Comparison of ENCODE assay signal across 25 cellular contexts in genomic region chr2:234847639-234848038, GRCh38.
"Had no signal": no experiment of that assay in that cellular context is flagged by ENCODE, and none has a peak within 500 bp of the region (broad histone marks: within the 10 kb centered on the region; RNA-seq: fewer than 3 reads in every experiment).

No MANE protein-coding gene starts in this region.

- H3K4me3 Mint-ChIP-seq: naive thymus-derived CD8-positive, alpha-beta T cell had no signal

- H3K9me3 ChIP-seq: esophagus muscularis mucosa, gastrocnemius medialis, heart right ventricle, mucosa of descending colon, neutrophil, psoas muscle, sigmoid colon, stomach, thoracic aorta, upper lobe of left lung, uterus had no signal

- H3K4me1 Mint-ChIP-seq: naive thymus-derived CD8-positive, alpha-beta T cell had no signal

- H3K4me1 ChIP-seq: esophagus muscularis mucosa, gastrocnemius medialis, psoas muscle, sigmoid colon, upper lobe of left lung, uterus had no signal

- ATAC-seq: gastrocnemius medialis; heart right ventricle; mucosa of descending colon; naive thymus-derived CD8-positive, alpha-beta T cell; psoas muscle had no signal

- H3K4me3 ChIP-seq: dorsolateral prefrontal cortex, esophagus muscularis mucosa, gastrocnemius medialis, heart right ventricle, mucosa of descending colon, psoas muscle, sigmoid colon, skin epidermis, stomach, thoracic aorta, upper lobe of left lung, uterus had no signal

- H3K36me3 ChIP-seq: esophagus muscularis mucosa, gastrocnemius medialis, heart right ventricle, neutrophil, sigmoid colon, stomach, thoracic aorta, upper lobe of left lung, uterus had no signal

- H3K36me3 Mint-ChIP-seq: naive thymus-derived CD8-positive, alpha-beta T cell had no signal

- H3K27me3 ChIP-seq: dorsolateral prefrontal cortex, esophagus muscularis mucosa, gastrocnemius medialis, heart right ventricle, neutrophil, sigmoid colon, upper lobe of left lung, uterus had no signal

- H3K27ac ChIP-seq: dorsolateral prefrontal cortex, epithelial cell of prostate, esophagus muscularis mucosa, gastrocnemius medialis, heart right ventricle, neutrophil, psoas muscle, sigmoid colon, skin epidermis, stomach, thoracic aorta, upper lobe of left lung, uterus had no signal

- DNase-seq: cortex of kidney; dorsolateral prefrontal cortex; effector memory CD4-positive, alpha-beta T cell; gastrocnemius medialis; heart right ventricle; hypothalamus; kidney glomerular epithelial cell; mammary epithelial cell; mucosa of descending colon; naive thymus-derived CD8-positive, alpha-beta T cell; psoas muscle; retina; sigmoid colon; stimulated activated CD4-positive, alpha-beta T cell treated with anti-CD3 and anti-CD28 coated beads, Interleukin-2, amount 100 ng/mL, for 24 hours; stimulated activated CD4-positive, alpha-beta T cell treated with anti-CD3 and anti-CD28 coated beads, Interleukin-4, amount 100 ng/mL, for 4 hours; stimulated activated naive CD4-positive, alpha-beta T cell; stomach; substantia nigra; upper lobe of left lung; uterus had no signal

- H3K9me3 Mint-ChIP-seq: naive thymus-derived CD8-positive, alpha-beta T cell had no signal

- H3K27ac Mint-ChIP-seq: naive thymus-derived CD8-positive, alpha-beta T cell had no signal
